ENCODE assay signal across 30 cellular contexts in the genomic region with DNA sequence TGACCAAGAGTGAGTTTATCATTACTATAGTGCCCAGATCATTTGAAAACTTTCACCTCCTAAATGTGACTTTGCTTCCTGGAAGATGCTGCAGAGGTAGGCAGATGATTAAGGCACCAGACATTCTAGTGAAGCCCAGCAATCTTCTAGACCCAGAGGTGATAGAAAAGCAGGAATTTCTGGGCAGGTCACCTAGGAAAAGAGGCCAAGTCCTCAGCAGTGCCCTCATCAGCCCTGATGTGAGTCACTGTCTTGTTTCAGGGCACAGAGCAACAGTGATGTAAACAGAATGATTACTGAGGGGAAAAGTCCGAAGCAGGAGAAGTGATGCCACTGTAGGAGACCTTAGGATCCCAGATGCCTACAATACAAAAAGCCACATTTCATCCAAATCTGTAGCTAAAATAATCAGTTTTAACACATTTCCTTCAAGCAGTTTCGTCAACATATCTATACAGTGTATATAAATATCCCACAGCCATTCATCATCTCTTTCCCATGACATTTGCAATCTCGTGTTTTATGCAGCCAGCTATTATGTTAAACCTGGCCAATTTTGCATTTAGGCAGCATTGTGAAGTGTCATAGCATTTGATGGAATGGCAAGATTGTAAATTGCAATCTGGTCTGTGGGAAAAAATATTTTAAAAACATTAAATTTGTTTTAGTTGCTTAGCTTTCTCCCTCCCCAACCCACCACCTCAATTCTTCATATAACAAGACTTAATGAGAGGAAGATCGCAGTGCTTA.
"Had no signal": no experiment of that assay in that cellular context is flagged by ENCODE, and none has a peak within 500 bp of the region (broad histone marks: within the 10 kb centered on the region; RNA-seq: fewer than 3 reads in every experiment).

No MANE protein-coding gene starts in this region.

- H3K27ac ChIP-seq: colonic mucosa, epithelial cell of prostate, esophagus squamous epithelium, gastroesophageal sphincter, heart right ventricle, WERI-Rb-1 had no signal

- ATAC-seq: activated CD4-positive, alpha-beta T cell treated with anti-CD3 and anti-CD28 coated beads for 36 hours; activated CD8-positive, alpha-beta memory T cell treated with anti-CD3 and anti-CD28 coated beads, Interleukin-2, amount 10 ng/mL, durations not matched to agents 7 days and 5 days; activated CD8-positive, alpha-beta T cell treated with anti-CD3 and anti-CD28 coated beads, Interleukin-2, amount 10 ng/mL, durations not matched to agents 7 days and 5 days; activated T-cell treated with anti-CD3 and anti-CD28 coated beads, Interleukin-2, amount 50 U/mL, for 72 hours; gastroesophageal sphincter; heart right ventricle; T-cell had no signal

- H3K36me3 Mint-ChIP-seq: activated CD4-positive, alpha-beta memory T cell treated with anti-CD3 and anti-CD28 coated beads for 36 hours; activated CD8-positive, alpha-beta memory T cell treated with anti-CD3 and anti-CD28 coated beads, Interleukin-2, amount 10 ng/mL, durations not matched to agents 7 days and 5 days; activated naive CD8-positive, alpha-beta T cell; T-cell had no signal

- H3K4me1 Mint-ChIP-seq: activated CD4-positive, alpha-beta T cell treated with anti-CD3 and anti-CD28 coated beads for 36 hours; activated CD4-positive, alpha-beta T cell treated with anti-CD3 and anti-CD28 coated beads, Interleukin-2, amount 10 ng/mL, durations not matched to agents 24 days and 14 days; activated CD8-positive, alpha-beta memory T cell treated with anti-CD3 and anti-CD28 coated beads, Interleukin-2, amount 10 ng/mL, durations not matched to agents 7 days and 5 days; T-cell had no signal

- H3K9me3 ChIP-seq: colonic mucosa, esophagus squamous epithelium, gastroesophageal sphincter had no signal

- H3K4me3 Mint-ChIP-seq: activated CD4-positive, alpha-beta memory T cell treated with anti-CD3 and anti-CD28 coated beads for 36 hours; activated CD4-positive, alpha-beta T cell treated with anti-CD3 and anti-CD28 coated beads for 36 hours; activated CD4-positive, alpha-beta T cell treated with anti-CD3 and anti-CD28 coated beads, Interleukin-2, amount 10 ng/mL, durations not matched to agents 24 days and 14 days; activated CD8-positive, alpha-beta memory T cell treated with anti-CD3 and anti-CD28 coated beads, Interleukin-2, amount 10 ng/mL, durations not matched to agents 7 days and 5 days; activated CD8-positive, alpha-beta T cell treated with anti-CD3 and anti-CD28 coated beads, Interleukin-2, amount 10 ng/mL, durations not matched to agents 7 days and 5 days; activated naive CD8-positive, alpha-beta T cell; activated T-cell treated with anti-CD3 and anti-CD28 coated beads, Interleukin-2, amount 50 U/mL, for 72 hours; T-cell; T-helper 1 cell treated with Interleukin-12 subunit alpha and Interleukin-12 subunit beta and Interleukin-4 antibody, amounts not matched to agents 30 μg/mL and 1 μg/mL, for 36 hours; T-helper 2 cell treated with Interferon-gamma antibody and Interleukin-4, amounts not matched to agents 5 μg/mL and 100 μg/mL, for 36 hours had no signal

- DNase-seq: activated CD4-positive, alpha-beta memory T cell treated with anti-CD3 and anti-CD28 coated beads for 36 hours; activated CD4-positive, alpha-beta T cell treated with anti-CD3 and anti-CD28 coated beads for 36 hours; activated CD4-positive, alpha-beta T cell treated with anti-CD3 and anti-CD28 coated beads, Interleukin-2, amount 10 ng/mL, durations not matched to agents 24 days and 14 days; activated CD4-positive, CD25-positive, alpha-beta regulatory T cell; activated CD4-positive, CD25-positive, alpha-beta regulatory T cell treated with anti-CD3 and anti-CD28 coated beads, Interleukin-2, amount 50 U/mL, for 72 hours; activated CD8-positive, alpha-beta memory T cell treated with anti-CD3 and anti-CD28 coated beads, Interleukin-2, amount 10 ng/mL, durations not matched to agents 7 days and 5 days; activated CD8-positive, alpha-beta memory T cell treated with anti-CD3 and anti-CD28 coated beads, Interleukin-2, amount 50 U/mL, for 4 hours; activated CD8-positive, alpha-beta T cell treated with anti-CD3 and anti-CD28 coated beads, Interleukin-2, amount 10 ng/mL, durations not matched to agents 7 days and 5 days; activated gamma-delta T cell; activated naive CD4-positive, alpha-beta T cell treated with anti-CD3 and anti-CD28 coated beads, Interleukin-2, amount 50 U/mL, for 16 hours; activated naive CD4-positive, alpha-beta T cell treated with Interleukin-2 at 50 U/mL for 16 hours; activated T-cell treated with anti-CD3 and anti-CD28 coated beads, Interleukin-2, amount 50 U/mL, for 1 hour; activated T-cell treated with anti-CD3 and anti-CD28 coated beads, Interleukin-2, amount 50 U/mL, for 72 hours; amniotic stem cell; anterior cingulate cortex; caudate nucleus; cerebellar nuclear complex; colonic mucosa; effector CD8-positive, alpha-beta T cell; esophagus squamous epithelium; foreskin melanocyte; heart right ventricle; T-cell; T1000; WERI-Rb-1 had no signal

- H3K4me3 ChIP-seq: colonic mucosa, esophagus squamous epithelium, gastroesophageal sphincter, heart right ventricle had no signal

- H3K36me3 ChIP-seq: colonic mucosa, esophagus squamous epithelium, gastroesophageal sphincter, heart right ventricle, WERI-Rb-1 had no signal

- H3K4me1 ChIP-seq: colonic mucosa, esophagus squamous epithelium, gastroesophageal sphincter, heart right ventricle had no signal

- H3K27me3 Mint-ChIP-seq: activated CD4-positive, alpha-beta memory T cell treated with anti-CD3 and anti-CD28 coated beads for 36 hours; activated CD4-positive, alpha-beta T cell treated with anti-CD3 and anti-CD28 coated beads for 36 hours; activated CD4-positive, alpha-beta T cell treated with anti-CD3 and anti-CD28 coated beads, Interleukin-2, amount 10 ng/mL, durations not matched to agents 24 days and 14 days; activated CD8-positive, alpha-beta memory T cell treated with anti-CD3 and anti-CD28 coated beads, Interleukin-2, amount 10 ng/mL, durations not matched to agents 7 days and 5 days; activated naive CD8-positive, alpha-beta T cell; T-cell had no signal

- H3K27me3 ChIP-seq: colonic mucosa, esophagus squamous epithelium, gastroesophageal sphincter, heart right ventricle had no signal

- H3K27ac Mint-ChIP-seq: activated CD4-positive, alpha-beta memory T cell treated with anti-CD3 and anti-CD28 coated beads for 36 hours; activated CD4-positive, alpha-beta T cell treated with anti-CD3 and anti-CD28 coated beads for 36 hours; activated CD4-positive, alpha-beta T cell treated with anti-CD3 and anti-CD28 coated beads, Interleukin-2, amount 10 ng/mL, durations not matched to agents 24 days and 14 days; activated CD8-positive, alpha-beta memory T cell treated with anti-CD3 and anti-CD28 coated beads, Interleukin-2, amount 10 ng/mL, durations not matched to agents 7 days and 5 days; activated CD8-positive, alpha-beta T cell treated with anti-CD3 and anti-CD28 coated beads, Interleukin-2, amount 10 ng/mL, durations not matched to agents 7 days and 5 days; activated naive CD8-positive, alpha-beta T cell; activated T-cell treated with anti-CD3 and anti-CD28 coated beads, Interleukin-2, amount 50 U/mL, for 72 hours; T-cell; T-helper 1 cell treated with Interleukin-12 subunit alpha and Interleukin-12 subunit beta and Interleukin-4 antibody, amounts not matched to agents 30 μg/mL and 1 μg/mL, for 36 hours; T-helper 2 cell treated with Interferon-gamma antibody and Interleukin-4, amounts not matched to agents 5 μg/mL and 100 μg/mL, for 36 hours had no signal

- H3K9me3 Mint-ChIP-seq: activated CD4-positive, alpha-beta T cell treated with anti-CD3 and anti-CD28 coated beads, Interleukin-2, amount 10 ng/mL, durations not matched to agents 24 days and 14 days; T-helper 1 cell treated with Interleukin-12 subunit alpha and Interleukin-12 subunit beta and Interleukin-4 antibody, amounts not matched to agents 30 μg/mL and 1 μg/mL, for 36 hours had no signal
